ENCODE assay signal across 10 cellular contexts in genomic region chr19:1858412-1859081, GRCh38. TPM values are rescaled to one million over a fixed set of nuclear protein-coding genes. Genes with fewer than 3 reads are reported as not detected.
DNase-seq lines count a peak whose midpoint lies in the region; ATAC-seq and TF ChIP-seq lines count a peak whose summit lies in the region.
"Had no signal": no experiment of that assay in that cellular context is flagged by ENCODE, and none has a peak within 500 bp of the region (broad histone marks: within the 10 kb centered on the region; RNA-seq: fewer than 3 reads in every experiment).

No MANE protein-coding gene starts in this region.

- H3K4me3 ChIP-seq in stomach (no peak overlapping the region), HAP-1 (no peak overlapping the region)

- peaks cover 0 to 8% (median 2%) of the 10 kb centered on the region in 4 donors for H3K36me3 ChIP-seq in stomach
- 0 out of 2 replicates have a peak, but pooled peaks cover 4% of the 10 kb centered on the region for H3K36me3 ChIP-seq in HAP-1 (replicated peaks)
- H3K36me3 ChIP-seq: pancreas had no signal

- no peak for TF ChIP-seq EP300 in stomach (IDR thresholded peaks at IDR 0.05)

- no peak for ATAC-seq in activated B cell treated with CpG ODN at 0.5 μM for 24 hours (ENCODE audit: low read depth)
- no peak for ATAC-seq in HG03565 (IDR thresholded peaks at IDR 0.05; ENCODE audit: unreplicated experiment)
- ATAC-seq: pancreas had no signal

- in situ Hi-C loops in HAP-1 (cut with MboI; ENCODE audit: low sequenced_read_pairs), result no loop called here

- no peak for TF ChIP-seq POLR2A in stomach (IDR thresholded peaks at IDR 0.05)

- H3K27me3 ChIP-seq in stomach, result peaks cover 0 to 9% (median 0%) of the 10 kb centered on the region in 3 donors
- H3K27me3 ChIP-seq in HAP-1 (ENCODE audit: low read depth), result no peaks in the 10 kb centered on the region
- H3K27me3 ChIP-seq: pancreas had no signal

- H3K27me3 Mint-ChIP-seq in activated T-cell treated with anti-CD3 and anti-CD28 coated beads, Interleukin-2, amount 50 U/mL, for 24 hours, result no peaks in the 10 kb centered on the region
- H3K27me3 Mint-ChIP-seq in activated B cell treated with CpG ODN at 0.5 μM for 24 hours (no peaks in the 10 kb centered on the region), immature natural killer cell (ENCODE audit: low read depth in 3 of 3) (peaks cover 10 to 41% (median 12%) of the 10 kb centered on the region in 3 donors)

- H3K9me3 Mint-ChIP-seq in activated T-cell treated with anti-CD3 and anti-CD28 coated beads, Interleukin-2, amount 50 U/mL, for 24 hours, result no peaks in the 10 kb centered on the region
- H3K9me3 Mint-ChIP-seq in activated B cell treated with CpG ODN at 0.5 μM for 24 hours, result no peaks in the 10 kb centered on the region
- H3K9me3 Mint-ChIP-seq in immature natural killer cell, result peaks cover 0 to 2% (median 0%) of the 10 kb centered on the region in 6 donors

- peaks cover 88 to 91% (median 90%) of the 10 kb centered on the region in 4 donors for H3K4me1 ChIP-seq in stomach
- peaks cover 43% of the 10 kb centered on the region for H3K4me1 ChIP-seq in HAP-1

- peaks cover 22% of the 10 kb centered on the region for H3K36me3 Mint-ChIP-seq in activated T-cell treated with anti-CD3 and anti-CD28 coated beads, Interleukin-2, amount 50 U/mL, for 24 hours (ENCODE audit: low read depth)
- H3K36me3 Mint-ChIP-seq in activated B cell treated with CpG ODN at 0.5 μM for 24 hours (ENCODE audit: low read depth) (no peaks in the 10 kb centered on the region), immature natural killer cell (no peaks in the 10 kb centered on the region)

- H3K27ac ChIP-seq in stomach, result peak overlapping the region in 4 of 5 donors; percentile 85 to 94 (median 90)

- peak overlapping the region; percentile 74 for H3K27ac Mint-ChIP-seq in activated T-cell treated with anti-CD3 and anti-CD28 coated beads, Interleukin-2, amount 50 U/mL, for 24 hours
- H3K27ac Mint-ChIP-seq in activated B cell treated with CpG ODN at 0.5 μM for 24 hours (peak overlapping the region; percentile 63), immature natural killer cell (peak overlapping the region in 3 of 6 donors; percentile 53 to 67 (median 60))

- DNase-seq in activated T-cell treated with anti-CD3 and anti-CD28 coated beads, Interleukin-2, amount 50 U/mL, for 24 hours, result no peak
- DNase-seq in activated T-cell treated with anti-CD3 and anti-CD28 coated beads, Interleukin-2, amount 50 U/mL, for 48 hours, result no peak
- DNase-seq in activated B cell treated with CpG ODN at 0.5 μM for 24 hours (no peak), immature natural killer cell (no peak), stomach (no peak), HAP-1 (ENCODE audit: low spot score in 2 of 2) (no peak), NCI-H2081 (lab: John Stamatoyannopoulos, UW) (no peak)
- DNase-seq: activated CD4-positive, CD25-positive, alpha-beta regulatory T cell had no signal

- TF ChIP-seq CTCF in activated B cell treated with CpG ODN at 0.5 μM for 24 hours (IDR thresholded peaks at IDR 0.05), result no peak
- no peak for TF ChIP-seq CTCF in stomach (IDR thresholded peaks at IDR 0.05)

- intact Hi-C loops in activated B cell treated with CpG ODN at 0.5 μM for 24 hours (cut with micrococcal nuclease) (loop anchor here (10.0 kb wide), 1 partner anchor 756 kb away; no protein-coding TSS in a partner anchor), stomach (cut with DNase I; ENCODE audit: low total_unique reads) (no loop called here)

- H3K4me1 Mint-ChIP-seq in activated T-cell treated with anti-CD3 and anti-CD28 coated beads, Interleukin-2, amount 50 U/mL, for 24 hours (ENCODE audit: low read depth), result peaks cover 66% of the 10 kb centered on the region
- H3K4me1 Mint-ChIP-seq in activated B cell treated with CpG ODN at 0.5 μM for 24 hours (peaks cover 70% of the 10 kb centered on the region), immature natural killer cell (peaks cover 32 to 42% of the 10 kb centered on the region in 2 donors)

- 49 to 67% (median 54%) methylated on average over 6 to 10 of the region's 10 CpGs for WGBS in stomach, 5 donors

- no peaks in the 10 kb centered on the region for H3K9me3 ChIP-seq in stomach
- no peaks in the 10 kb centered on the region for H3K9me3 ChIP-seq in HAP-1
- H3K9me3 ChIP-seq: pancreas had no signal

- no peak overlapping the region for H3K4me3 Mint-ChIP-seq in activated T-cell treated with anti-CD3 and anti-CD28 coated beads, Interleukin-2, amount 50 U/mL, for 24 hours
- peak overlapping the region; percentile 24 for H3K4me3 Mint-ChIP-seq in activated B cell treated with CpG ODN at 0.5 μM for 24 hours
- peak overlapping the region; percentile 25 to 53 (median 46) for H3K4me3 Mint-ChIP-seq in immature natural killer cell

- POLR2A ChIA-PET in activated B cell treated with CpG ODN at 0.5 μM for 24 hours (lab: Charles Lee), result interaction anchor here (0.7 to 3.1 kb wide), 8 partner anchors 10 to 794 kb away, joined by 3 to 15 read pairs (median 4); partner anchors contain the start of genes MKNK2 and REXO1

- CTCF ChIA-PET in activated B cell treated with CpG ODN at 0.5 μM for 24 hours (lab: Charles Lee), result interaction anchor here (1.3 kb wide), 1 partner anchor 45 kb away, joined by 3 read pairs; no protein-coding TSS in a partner anchor

RNA-seq across cellular contexts. Expression of gene KLF16, which starts 4.8 kb away (rescaled TPM):
- total RNA-seq in activated B cell treated with CpG ODN at 0.5 μM for 24 hours (21.5 and 25.2 TPM in 2 replicates), stomach (10 to 100 TPM in 2 of 5 donors, 1 to 10 TPM in 2, not detected in 1; 3.5 to 31.9 (median 15.8) TPM)
- polyA plus RNA-seq in immature natural killer cell (under 1 TPM; 0.12 to 0.55 (median 0.49) TPM), stomach (1 to 10 TPM; 5.0 to 7.6 (median 6.6) TPM)

RNA-seq across cellular contexts. Expression of gene REXO1, which starts 10.3 kb away (rescaled TPM):
- 56.3 and 69.6 TPM in 2 replicates for total RNA-seq in activated B cell treated with CpG ODN at 0.5 μM for 24 hours
- polyA plus RNA-seq in immature natural killer cell, result 10 to 100 TPM in 1 of 3 donors, 1 to 10 TPM in 1, under 1 TPM in 1; 0.63 to 13.0 (median 4.5) TPM
- 100 to 1,000 TPM in 1 of 5 donors, 10 to 100 TPM in 4; 10.1 to 164 (median 25.7) TPM for total RNA-seq in stomach
- polyA plus RNA-seq in stomach, result 10 to 100 TPM; 10.1 to 15.5 (median 15.2) TPM

RNA-seq across cellular contexts. Expression of gene ABHD17A, which starts 26.7 kb away (rescaled TPM):
- total RNA-seq in activated B cell treated with CpG ODN at 0.5 μM for 24 hours, result 57.4 and 64.3 TPM in 2 replicates
- 100 to 1,000 TPM; 652 to 783 (median 741) TPM for polyA plus RNA-seq in immature natural killer cell
- 100 to 1,000 TPM in 1 of 5 donors, 10 to 100 TPM in 4; 25.7 to 177 (median 33.0) TPM for total RNA-seq in stomach
- 10 to 100 TPM; 73.0 to 76.3 (median 75.5) TPM for polyA plus RNA-seq in stomach

RNA-seq across cellular contexts. Expression of gene ATP8B3, which starts 46.5 kb away (rescaled TPM):
- total RNA-seq in activated B cell treated with CpG ODN at 0.5 μM for 24 hours (2.3 and 3.9 TPM in 2 replicates), stomach (1 to 10 TPM in 1 of 5 donors, not detected in 4; 1.3 TPM)
- polyA plus RNA-seq in immature natural killer cell (1 to 10 TPM; 1.7 to 3.3 (median 3.1) TPM), stomach (1 to 10 TPM in 1 of 3 donors, under 1 TPM in 2; 0.15 to 1.4 (median 0.31) TPM)

RNA-seq across cellular contexts. Expression of gene ADAT3, which starts 46.7 kb away (rescaled TPM):
- 8.5 and 14.1 TPM in 2 replicates for total RNA-seq in activated B cell treated with CpG ODN at 0.5 μM for 24 hours
- 10 to 100 TPM in 1 of 3 donors, 1 to 10 TPM in 2; 2.1 to 10.0 (median 4.3) TPM for polyA plus RNA-seq in immature natural killer cell
- total RNA-seq in stomach, result 10 to 100 TPM in 3 of 5 donors, 1 to 10 TPM in 2; 4.2 to 75.9 (median 18.3) TPM
- polyA plus RNA-seq in stomach, result 1 to 10 TPM; 5.5 to 6.7 (median 6.0) TPM
